ENCODE assay signal across 19 cellular contexts in the genomic region with DNA sequence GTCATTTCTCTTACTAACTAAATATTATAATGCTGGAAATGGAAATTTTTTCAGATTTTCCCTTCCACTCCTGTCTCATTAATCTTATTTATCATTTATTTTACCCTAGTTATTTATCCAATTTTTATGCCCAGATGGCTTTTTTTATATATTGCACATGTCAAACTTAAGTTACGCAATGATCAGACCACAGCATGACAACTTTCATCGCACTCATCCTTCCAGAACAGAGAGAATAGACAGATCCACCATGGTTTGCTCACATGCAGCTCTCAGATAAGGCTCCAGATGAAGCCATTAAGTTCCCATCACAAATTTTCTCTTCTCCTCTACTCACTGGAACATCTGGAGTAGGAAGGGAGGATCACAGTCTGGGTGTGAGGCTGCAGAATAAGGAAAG. TPM values are rescaled to one million over a fixed set of nuclear protein-coding genes. Genes with fewer than 3 reads are reported as not detected.
DNase-seq lines count a peak whose midpoint lies in the region; ATAC-seq, FAIRE-seq and TF ChIP-seq lines count a peak whose summit lies in the region.
"Had no signal": no experiment of that assay in that cellular context is flagged by ENCODE, and none has a peak within 500 bp of the region (broad histone marks: within the 10 kb centered on the region; RNA-seq: fewer than 3 reads in every experiment).

No MANE protein-coding gene starts in this region.

- DNase-seq in SIG-M5 treated with dmso at 0.1 percent for 504 hours (lab: John Stamatoyannopoulos, UW; ENCODE audit: unreplicated experiment): peak; percentile 45
- DNase-seq in SIG-M5 (lab: John Stamatoyannopoulos, UW): no peak
- DNase-seq in NCI-H69 (lab: John Stamatoyannopoulos, UW): peak; percentile 41
- DNase-seq in H1 (ENCODE audit: low read depth in 1 of 2, low spot score in 2 of 2): no peak
- no peak for DNase-seq in Karpas-422
- no peak for DNase-seq in SKM-1 treated with dmso at 0.1 percent for 144 hours (lab: John Stamatoyannopoulos, UW; ENCODE audit: unreplicated experiment)
- DNase-seq in inferior parietal cortex (ENCODE audit: extremely low spot score): no peak
- DNase-seq: activated CD4-positive, alpha-beta T cell treated with anti-CD3 and anti-CD28 coated beads, Interleukin-2, amount 50 U/mL, for 48 hours; activated naive CD8-positive, alpha-beta T cell treated with anti-CD3 and anti-CD28 coated beads, Interleukin-2, amount 10 ng/mL, durations not matched to agents 7 days and 5 days; DMS79 treated with DMSO at 0.1 percent for 48 hours; head of caudate nucleus; left cardiac atrium; MM.1S; NCI-H510A treated with DMSO at 0.1 percent for 48 hours; stimulated activated naive CD8-positive, alpha-beta T cell treated with anti-CD3 and anti-CD28 coated beads, Interleukin-15, amount 100 ng/mL, for 72 hours had no signal

- H3K36me3 ChIP-seq in H1 (ENCODE audit: control insufficient read depth in 2 of 4, insufficient read depth in 4 of 4, low read length in 3 of 4): no peaks in the 10 kb centered on the region
- no peaks in the 10 kb centered on the region for H3K36me3 ChIP-seq in Karpas-422 (ENCODE audit: insufficient read depth, low read length)
- H3K36me3 ChIP-seq: prostate gland, tibial nerve had no signal

- H3K4me2 ChIP-seq in H1 (ENCODE audit: insufficient read depth in 1 of 2, low read depth in 2 of 2, low read length in 2 of 2) (peak overlapping the region in 1 of 2 experiments; percentile 12; a peak in 2 of 4 replicates), Karpas-422 (ENCODE audit: low read depth, low read length, poor library complexity, severe bottlenecking) (no peak overlapping the region)

- H2BK20ac ChIP-seq in H1 (ENCODE audit: low read length): peak overlapping the region; percentile 27; the same call in 1 of the 2 replicates

- no peak for ATAC-seq in HG03432 (IDR thresholded peaks at IDR 0.05; ENCODE audit: unreplicated experiment)
- ATAC-seq: left cardiac atrium; stimulated activated naive CD8-positive, alpha-beta T cell treated with anti-CD3 and anti-CD28 coated beads, Interleukin-15, amount 100 ng/mL, for 72 hours had no signal

- H2AFZ ChIP-seq in H1 (ENCODE audit: low read length) (no peak overlapping the region), Karpas-422 (ENCODE audit: low read length) (no peak overlapping the region)

- no peak overlapping the region for H3K9ac ChIP-seq in H1 (replicated peaks in 1 of 4; ENCODE audit: extremely low read depth in 1 of 4, low read depth in 3 of 4, low read length in 3 of 4)
- no peak overlapping the region for H3K9ac ChIP-seq in Karpas-422 (ENCODE audit: low read length)

- CTCF ChIA-PET in H1 (lab: Charles Lee; ENCODE audit: partially characterized antibody): interaction anchor here (1.1 to 1.2 kb wide), 3 partner anchors 10 to 46 kb away, joined by 3 to 4 read pairs (median 3); no protein-coding TSS in a partner anchor

- POLR2A ChIA-PET in H1 (lab: Charles Lee; ENCODE audit: partially characterized antibody): interaction anchor here (0.7 kb wide), 1 partner anchor 48 kb away, joined by 4 read pairs; the partner anchor contains the start of gene MAP7

- H2BK120ac ChIP-seq in H1 (replicated peaks; ENCODE audit: low read depth, low read length): peak overlapping the region; percentile 94

- no peaks in the 10 kb centered on the region for H3K23me2 ChIP-seq in H1 (ENCODE audit: low read depth, low read length)

- TF ChIP-seq EP300 in H1 (IDR thresholded peaks at IDR 0.05; ENCODE audit: borderline replicate concordance in 1 of 2, low read depth in 2 of 2, low read length in 2 of 2): no peak

- 0 out of 2 replicates have a peak overlapping the region, but pooled peaks have one; percentile 1 for H2AK5ac ChIP-seq in H1 (ENCODE audit: low read depth, low read length)

- H3K27me3 ChIP-seq in H1 (replicated peaks in 1 of 4; ENCODE audit: control insufficient read depth in 3 of 4, extremely low read depth in 1 of 4, insufficient read depth in 3 of 4, low read length in 3 of 4) (no peaks in the 10 kb centered on the region), Karpas-422 (ENCODE audit: low read length) (no peaks in the 10 kb centered on the region)
- H3K27me3 ChIP-seq: tibial nerve had no signal

- H4K20me1 ChIP-seq in H1 (replicated peaks in 1 of 2; ENCODE audit: control insufficient read depth in 1 of 2, insufficient read depth in 2 of 2, low read length in 2 of 2): no peaks in the 10 kb centered on the region
- no peaks in the 10 kb centered on the region for H4K20me1 ChIP-seq in Karpas-422 (ENCODE audit: insufficient read depth, low read depth, low read length)

- no peaks in the 10 kb centered on the region for H3K9me2 ChIP-seq in Karpas-422 (replicated peaks; ENCODE audit: insufficient read depth, low read length)

- H3K9me3 ChIP-seq in H1 (ENCODE audit: insufficient read depth in 2 of 2, low read depth in 1 of 2, low read length in 1 of 2) (no peaks in the 10 kb centered on the region), Karpas-422 (ENCODE audit: low read length) (no peaks in the 10 kb centered on the region)
- H3K9me3 ChIP-seq: prostate gland, tibial nerve had no signal

- 85% methylated on average over 2 of the region's 2 CpGs; no CpG with 5 or more reads in 1 of the 2 experiments for WGBS in H1 (ENCODE audit: extremely low coverage in 1 of 2, insufficient coverage in 1 of 2, insufficient read length in 1 of 2, insufficient replicate concordance in 2 of 2, low coverage in 1 of 2, low lambda C conversion rate in 2 of 2, missing lambda C conversion rate in 1 of 2), 2 experiments

- H3K14ac ChIP-seq in H1 (ENCODE audit: insufficient read length): no peak overlapping the region

- TF ChIP-seq CTCF in H1 (IDR thresholded peaks at IDR 0.05; ENCODE audit: control extremely low read depth in 1 of 3, insufficient read depth in 1 of 3, low read depth in 1 of 3, low read length in 3 of 3): no peak

- FAIRE-seq in H1 (lab: Jason Lieb, UNC): no peak
- FAIRE-seq: endothelial cell of umbilical vein had no signal

- no peak overlapping the region for H4K8ac ChIP-seq in H1 (ENCODE audit: extremely low read depth, insufficient read depth, low read length)

- no peak for TF ChIP-seq RAD21 in H1 (IDR thresholded peaks at IDR 0.05 in 1 of 2, conservative IDR thresholded peaks at IDR 0.05 in 1 of 2; ENCODE audit: low read depth in 2 of 2, low read length in 2 of 2)

- H3K79me1 ChIP-seq in H1 (ENCODE audit: low read depth, low read length): no peaks in the 10 kb centered on the region

- no peak for TF ChIP-seq POLR2A in H1 (IDR thresholded peaks at IDR 0.05; ENCODE audit: control extremely low read depth in 1 of 2, low read depth in 2 of 2, low read length in 2 of 2)

- peak overlapping the region; percentile 87 for H3K4ac ChIP-seq in H1 (replicated peaks; ENCODE audit: insufficient read length, low read depth, low read length)

- H3K56ac ChIP-seq in H1 (replicated peaks; ENCODE audit: insufficient read length, low read depth, low read length): no peak overlapping the region

- peak overlapping the region; percentile 96 for H4K91ac ChIP-seq in H1 (replicated peaks; ENCODE audit: insufficient read length, low read length)

- H3K18ac ChIP-seq in H1 (ENCODE audit: extremely low read depth, low read length): peak overlapping the region; percentile 72; the same call in 1 of the 2 replicates

- peak overlapping the region; percentile 20 for H4K5ac ChIP-seq in H1 (ENCODE audit: insufficient read length, low read depth, low read length)

- H3K4me3 ChIP-seq in H1 (ENCODE audit: extremely low read depth in 1 of 4, insufficient read depth in 2 of 4, low read depth in 3 of 4, low read length in 4 of 4) (no peak overlapping the region; a peak in 1 of 8 replicates), Karpas-422 (ENCODE audit: low read length) (no peak overlapping the region)
- H3K4me3 ChIP-seq: prostate gland, tibial nerve had no signal

- peak overlapping the region; percentile 64; the same call in 1 of the 2 replicates for H2BK5ac ChIP-seq in H1 (ENCODE audit: low read depth, low read length)

- H3K27ac ChIP-seq in H1 (ENCODE audit: low read depth, low read length) (peak overlapping the region; percentile 33; the same call in 1 of the 2 replicates), Karpas-422 (ENCODE audit: low read length) (no peak overlapping the region)
- H3K27ac ChIP-seq: prostate gland, tibial nerve had no signal

- H3K23ac ChIP-seq in H1 (ENCODE audit: insufficient read length): no peak overlapping the region

- H3K79me2 ChIP-seq in H1 (ENCODE audit: control insufficient read depth in 1 of 2, insufficient read depth in 2 of 2, low read length in 2 of 2): peaks cover 3 to 60% of the 10 kb centered on the region in 2 experiments
- H3K79me2 ChIP-seq in Karpas-422 (ENCODE audit: low read length): no peaks in the 10 kb centered on the region

- peak overlapping the region; percentile 76; the same call in 1 of the 2 replicates for H2BK12ac ChIP-seq in H1 (ENCODE audit: low read depth, low read length)

- no peak overlapping the region for H2BK15ac ChIP-seq in H1 (ENCODE audit: low read length)

- H3K4me1 ChIP-seq in H1 (replicated peaks in 1 of 4; ENCODE audit: control insufficient read depth in 3 of 4, insufficient read depth in 4 of 4, low read length in 3 of 4) (peaks cover 0 to 24% (median 18%) of the 10 kb centered on the region in 4 experiments; a peak in 6 of 7 replicates), Karpas-422 (ENCODE audit: low read length) (no peaks in the 10 kb centered on the region)
- H3K4me1 ChIP-seq: prostate gland, tibial nerve had no signal

TF ChIP-seq in H1, 55 proteins besides CTCF, POLR2A, EP300 and RAD21:
- TF ChIP-seq RFX5 (IDR thresholded peaks at IDR 0.05; ENCODE audit: borderline replicate concordance, low read depth, low read length) (no peak), CEBPB (IDR thresholded peaks at IDR 0.05; ENCODE audit: low read depth, low read length) (peak; percentile 79)

RNA-seq across cellular contexts. Expression of gene MAP7, which starts 48.7 kb away (rescaled TPM):
- 66.9 and 67.0 TPM in 2 replicates for total RNA-seq in H1 (2021; fragmentation: NEBNext Ultra II Directional; extraction: Animal tissue kit (Norgen Biotek cat#: 25700))
- 13.5 and 15.0 TPM in 2 replicates for polyA plus RNA-seq in H1 (2011; rRNA removed)
- 20.4 TPM for polyA plus RNA-seq in H1 (2011; cell fraction: cytosol; rRNA removed)
- 32.0 TPM for polyA plus RNA-seq in H1 (2011; cell fraction: nucleus; rRNA removed)
- 41.9 to 51.0 TPM (median 46.3 TPM) in 4 replicates for polyA plus RNA-seq in H1 (2012, experiment 1 of 2)
- 6.3 TPM for polyA plus RNA-seq in H1 (2012, experiment 2 of 2)
- polyA plus RNA-seq in H1 (2013, experiment 1 of 2): 52.7 TPM
- 52.0 TPM for polyA plus RNA-seq in H1 (2013, experiment 2 of 2)
- 17.3 and 17.8 TPM in 2 replicates for polyA minus RNA-seq in H1 (2011; rRNA and poly(A)+ RNA removed)
- 17.9 TPM for polyA minus RNA-seq in H1 (2011; cell fraction: cytosol; rRNA and poly(A)+ RNA removed)
- polyA minus RNA-seq in H1 (2011; cell fraction: nucleus; rRNA and poly(A)+ RNA removed): 25.5 TPM
- not detected in 2 replicates for total RNA-seq in Karpas-422 (2014; rRNA removed; shearing (Covaris generic); ENCODE audit: low replicate concordance)

Comparison
In these comparisons a context has a peak if more than half of its experiments do, and no peak if none do; other contexts are left out.
1. DNase-seq: peak in SIG-M5 treated with dmso at 0.1 percent for 504 hours (single experiment) and NCI-H69 (single experiment); none in SIG-M5 (single experiment), H1 (0 of 2), Karpas-422 (single experiment), SKM-1 treated with dmso at 0.1 percent for 144 hours (single experiment) and inferior parietal cortex (single experiment).
2. RNA of gene MAP7, which starts 48.7 kb away (total RNA-seq): 66.9 to 67.0 TPM in H1; not detected in Karpas-422; every median in the first group is over 10 times any median in the second.